Comparison of ENCODE assay signal across 14 cellular contexts in the genomic region with DNA sequence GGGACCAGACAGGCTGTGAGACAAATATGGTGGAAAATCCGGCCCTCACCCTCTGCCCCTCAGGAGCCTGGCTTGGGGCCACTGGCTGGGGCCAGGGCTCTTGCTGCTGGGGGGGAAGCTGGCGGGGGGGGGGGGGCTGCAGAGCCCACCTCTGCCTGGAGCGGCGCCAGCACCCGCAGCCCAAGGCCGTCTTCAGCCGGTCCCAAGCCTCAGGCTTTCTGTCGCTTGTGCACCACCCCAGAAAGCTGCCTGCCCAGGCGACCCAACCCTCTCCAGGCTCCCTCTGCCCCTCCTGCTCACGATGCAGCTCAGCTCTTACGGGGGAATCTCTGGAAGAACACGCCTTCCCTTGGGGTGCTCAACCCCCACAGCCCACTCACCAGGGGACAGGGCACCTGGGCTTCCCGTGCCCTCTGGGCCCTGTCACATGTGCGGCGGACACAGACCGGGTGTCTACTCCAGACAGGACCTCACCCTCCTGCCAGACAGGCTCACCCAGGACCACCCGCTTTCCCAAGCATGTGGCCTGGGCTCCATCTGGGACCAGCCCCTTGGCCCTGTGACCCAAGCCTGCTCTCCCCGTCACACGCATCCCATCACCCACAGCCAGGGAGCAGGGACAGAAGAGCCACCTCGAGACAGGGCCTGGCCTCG. TPM values are rescaled to one million over a fixed set of nuclear protein-coding genes. Genes with fewer than 3 reads are reported as not detected.
DNase-seq lines count a peak whose midpoint lies in the region; ATAC-seq and TF ChIP-seq lines count a peak whose summit lies in the region.
"Had no signal": no experiment of that assay in that cellular context is flagged by ENCODE, and none has a peak within 500 bp of the region (broad histone marks: within the 10 kb centered on the region; RNA-seq: fewer than 3 reads in every experiment).

No MANE protein-coding gene starts in this region.

- CTCF ChIA-PET in SK-N-SH (lab: Yijun Ruan, JAX), result interaction anchor here (0.7 kb wide), 1 partner anchor 123 kb away, joined by 3 read pairs; no protein-coding TSS in a partner anchor

- intact Hi-C loops in sigmoid colon (cut with DNase I), result no loop called here

- H3K4me1 ChIP-seq in SK-N-SH (ENCODE audit: control insufficient read depth in 1 of 2, insufficient read depth in 2 of 2, low read depth in 1 of 2, low read length in 1 of 2) (peaks cover 0 to 28% of the 10 kb centered on the region in 2 experiments; a peak in 1 of 4 replicates), OCI-LY1 (ENCODE audit: insufficient read depth, low read length, severe bottlenecking) (peaks cover 19% of the 10 kb centered on the region), sigmoid colon (peaks cover 0 to 15% (median 8%) of the 10 kb centered on the region in 4 donors)
- H3K4me1 ChIP-seq: Caco-2, testis had no signal

- peak overlapping the region; percentile 59 to 82 for H3K4me3 Mint-ChIP-seq in effector memory CD8-positive, alpha-beta T cell

- no peak overlapping the region for H3K4me3 ChIP-seq in SK-N-SH (ENCODE audit: low read depth in 2 of 2, low read length in 1 of 2)
- H3K4me3 ChIP-seq in OCI-LY1 (ENCODE audit: low read depth, low read length, poor library complexity, severe bottlenecking), result peak overlapping the region; percentile 1
- peak overlapping the region in 3 of 4 donors; percentile 20 to 38 (median 30) for H3K4me3 ChIP-seq in sigmoid colon
- H3K4me3 ChIP-seq: SK-N-MC, testis had no signal

- no peak for TF ChIP-seq RAD21 in SK-N-SH (IDR thresholded peaks at IDR 0.05; ENCODE audit: low read length)

- no peaks in the 10 kb centered on the region for H3K9me3 ChIP-seq in SK-N-SH
- H3K9me3 ChIP-seq in OCI-LY1 (ENCODE audit: low read length), result no peaks in the 10 kb centered on the region
- H3K9me3 ChIP-seq in sigmoid colon, result no peaks in the 10 kb centered on the region
- H3K9me3 ChIP-seq: Caco-2, testis had no signal

- no peaks in the 10 kb centered on the region for H3K9me3 Mint-ChIP-seq in effector memory CD8-positive, alpha-beta T cell

- H3K27me3 Mint-ChIP-seq in effector memory CD8-positive, alpha-beta T cell, result no peaks in the 10 kb centered on the region

- H3K9me2 ChIP-seq in SK-N-SH (no peaks in the 10 kb centered on the region), OCI-LY1 (ENCODE audit: low read depth, low read length) (no peaks in the 10 kb centered on the region)

- H4K20me1 ChIP-seq in SK-N-SH (ENCODE audit: insufficient read depth) (no peaks in the 10 kb centered on the region), OCI-LY1 (ENCODE audit: insufficient read depth, low read length) (no peaks in the 10 kb centered on the region)

- H3K36me3 Mint-ChIP-seq in effector memory CD8-positive, alpha-beta T cell (ENCODE audit: insufficient read depth), result no peaks in the 10 kb centered on the region

- H3K27me3 ChIP-seq in SK-N-SH (ENCODE audit: insufficient read depth) (no peaks in the 10 kb centered on the region), OCI-LY1 (ENCODE audit: insufficient read depth, low read length) (no peaks in the 10 kb centered on the region), sigmoid colon (no peaks in the 10 kb centered on the region)
- H3K27me3 ChIP-seq: testis had no signal

- H3K9ac ChIP-seq in SK-N-SH (no peak overlapping the region), OCI-LY1 (ENCODE audit: low read length) (no peak overlapping the region)

- TF ChIP-seq EP300 in SK-N-SH (IDR thresholded peaks at IDR 0.05; ENCODE audit: borderline replicate concordance in 1 of 2, low read depth in 1 of 2, low read length in 1 of 2) (no peak), sigmoid colon (IDR thresholded peaks at IDR 0.05) (no peak)

- H3K79me2 ChIP-seq in SK-N-SH (ENCODE audit: insufficient read depth) (no peaks in the 10 kb centered on the region), OCI-LY1 (ENCODE audit: insufficient read depth, low read length) (no peaks in the 10 kb centered on the region)

- H2AFZ ChIP-seq in SK-N-SH (ENCODE audit: low read depth), result no peak overlapping the region
- H2AFZ ChIP-seq in OCI-LY1 (ENCODE audit: low read length), result no peak overlapping the region

- peak overlapping the region in 1 of 2 experiments; percentile 62; a peak in 1 of 4 replicates for H3K27ac ChIP-seq in SK-N-SH (ENCODE audit: low read depth in 2 of 2, low read length in 1 of 2)
- H3K27ac ChIP-seq in OCI-LY1 (ENCODE audit: low read depth, low read length, poor library complexity, severe bottlenecking), result no peak overlapping the region
- H3K27ac ChIP-seq in sigmoid colon, result peak overlapping the region; percentile 11 to 67 (median 42)
- H3K27ac ChIP-seq: 22Rv1, SK-N-MC had no signal

- H3K4me1 Mint-ChIP-seq in effector memory CD8-positive, alpha-beta T cell (ENCODE audit: low read depth in 2 of 2), result peaks cover 12 to 21% of the 10 kb centered on the region in 2 donors

- WGBS in SK-N-SH (ENCODE audit: low lambda C conversion rate), result 79% methylated on average over 7 of the region's 21 CpGs
- 86 to 90% methylated on average over 21 of the region's 21 CpGs for WGBS in sigmoid colon, 2 donors

- H3F3A ChIP-seq in SK-N-SH (replicated peaks; ENCODE audit: insufficient read depth), result no peaks in the 10 kb centered on the region
- no peaks in the 10 kb centered on the region for H3F3A ChIP-seq in OCI-LY1 (ENCODE audit: insufficient read depth, low read length)

- DNase-seq in SK-N-SH (peak; percentile 50), sigmoid colon (no peak), islet precursor cell (no peak)
- no peak for DNase-seq in effector memory CD8-positive, alpha-beta T cell
- DNase-seq: Caco-2, cortex of kidney, testis had no signal

- H3K36me3 ChIP-seq in SK-N-SH (replicated peaks in 1 of 2; ENCODE audit: control insufficient read depth in 1 of 2, insufficient read depth in 2 of 2, low read length in 1 of 2) (no peaks in the 10 kb centered on the region), OCI-LY1 (ENCODE audit: insufficient read depth, low read length) (no peaks in the 10 kb centered on the region), sigmoid colon (no peaks in the 10 kb centered on the region)

- peak overlapping the region; percentile 85 to 92 for H3K27ac Mint-ChIP-seq in effector memory CD8-positive, alpha-beta T cell

- TF ChIP-seq POLR2A in sigmoid colon (IDR thresholded peaks at IDR 0.05), result no peak

- TF ChIP-seq CTCF in SK-N-SH (IDR thresholded peaks at IDR 0.05) (no peak), OCI-LY1 (IDR thresholded peaks at IDR 0.05; ENCODE audit: low read length) (no peak), sigmoid colon (IDR thresholded peaks at IDR 0.05) (no peak)

- ATAC-seq in SK-N-SH treated with all-trans-retinoic acid at 6 μM for 48 hours (no peak), GM21515 (IDR thresholded peaks at IDR 0.05; ENCODE audit: unreplicated experiment) (no peak), HG03571 (IDR thresholded peaks at IDR 0.05; ENCODE audit: unreplicated experiment) (no peak)
- ATAC-seq in effector memory CD8-positive, alpha-beta T cell (replicated peaks), result no peak
- ATAC-seq: HCT116 had no signal

- POLR2A ChIA-PET in SK-N-SH (lab: Yijun Ruan, JAX), result no interaction called here

- H3K4me2 ChIP-seq in SK-N-SH (no peak overlapping the region), OCI-LY1 (ENCODE audit: low read length) (peak overlapping the region; percentile 8; the same call in 1 of the 2 replicates)

TF ChIP-seq in SK-N-SH, 30 proteins besides CTCF, POLR2A, EP300 and RAD21 (continues in another document):
- TF ChIP-seq JUND (IDR thresholded peaks at IDR 0.05) (no peak), RXRA (IDR thresholded peaks at IDR 0.05; ENCODE audit: borderline replicate concordance, low read depth) (no peak), MXI1 (IDR thresholded peaks at IDR 0.05; ENCODE audit: low read depth, low read length) (no peak), RCOR1 (IDR thresholded peaks at IDR 0.05; ENCODE audit: low read length) (no peak), TEAD4 (IDR thresholded peaks at IDR 0.05; ENCODE audit: borderline replicate concordance, insufficient read depth) (no peak), MEF2A (IDR thresholded peaks at IDR 0.05; ENCODE audit: borderline replicate concordance, low read depth) (no peak), ELF1 (IDR thresholded peaks at IDR 0.05) (no peak), EZH2phosphoT487 (IDR thresholded peaks at IDR 0.05; ENCODE audit: borderline replicate concordance, low read depth) (no peak)
- TF ChIP-seq, protein P1, sequence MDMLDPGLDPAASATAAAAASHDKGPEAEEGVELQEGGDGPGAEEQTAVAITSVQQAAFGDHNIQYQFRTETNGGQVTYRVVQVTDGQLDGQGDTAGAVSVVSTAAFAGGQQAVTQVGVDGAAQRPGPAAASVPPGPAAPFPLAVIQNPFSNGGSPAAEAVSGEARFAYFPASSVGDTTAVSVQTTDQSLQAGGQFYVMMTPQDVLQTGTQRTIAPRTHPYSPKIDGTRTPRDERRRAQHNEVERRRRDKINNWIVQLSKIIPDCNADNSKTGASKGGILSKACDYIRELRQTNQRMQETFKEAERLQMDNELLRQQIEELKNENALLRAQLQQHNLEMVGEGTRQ (IDR thresholded peaks at IDR 0.05; ENCODE audit: borderline replicate concordance, low read depth, low read length), result no peak

TF ChIP-seq in SK-N-SH treated with all-trans-retinoic acid at 6 μM for 48 hours, 23 proteins besides CTCF, POLR2A, EP300 and RAD21:
- TF ChIP-seq, protein P2, sequence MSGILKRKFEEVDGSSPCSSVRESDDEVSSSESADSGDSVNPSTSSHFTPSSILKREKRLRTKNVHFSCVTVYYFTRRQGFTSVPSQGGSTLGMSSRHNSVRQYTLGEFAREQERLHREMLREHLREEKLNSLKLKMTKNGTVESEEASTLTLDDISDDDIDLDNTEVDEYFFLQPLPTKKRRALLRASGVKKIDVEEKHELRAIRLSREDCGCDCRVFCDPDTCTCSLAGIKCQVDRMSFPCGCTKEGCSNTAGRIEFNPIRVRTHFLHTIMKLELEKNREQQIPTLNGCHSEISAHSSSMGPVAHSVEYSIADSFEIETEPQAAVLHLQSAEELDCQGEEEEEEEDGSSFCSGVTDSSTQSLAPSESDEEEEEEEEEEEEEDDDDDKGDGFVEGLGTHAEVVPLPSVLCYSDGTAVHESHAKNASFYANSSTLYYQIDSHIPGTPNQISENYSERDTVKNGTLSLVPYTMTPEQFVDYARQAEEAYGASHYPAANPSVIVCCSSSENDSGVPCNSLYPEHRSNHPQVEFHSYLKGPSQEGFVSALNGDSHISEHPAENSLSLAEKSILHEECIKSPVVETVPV (CRISPR knock-in tag; IDR thresholded peaks at IDR 0.05), result no peak
- no peak for TF ChIP-seq ARNTL (CRISPR knock-in tag; IDR thresholded peaks at IDR 0.05; ENCODE audit: borderline replicate concordance, low read depth)

RNA-seq across cellular contexts. Expression of a gene that starts 43.9 kb away (rescaled TPM):
- polyA plus RNA-seq in SK-N-SH (2012; rRNA removed), result 19.4 and 21.8 TPM in 2 replicates
- polyA plus RNA-seq in SK-N-SH (2012; cell fraction: cytosol; rRNA removed), result 9.0 and 15.8 TPM in 2 replicates
- polyA plus RNA-seq in SK-N-SH (2012; cell fraction: nucleus; rRNA removed), result 57.0 and 69.4 TPM in 2 replicates
- 1 to 10 TPM in 1 of 4 donors, under 1 TPM in 3; 0.36 to 1.9 (median 0.69) TPM for total RNA-seq in sigmoid colon
- polyA plus RNA-seq in sigmoid colon, result under 1 TPM in 2 of 3 donors, not detected in 1; under 0.01 to 0.71 TPM
- total RNA-seq: Caco-2 had no signal

Comparison
In these comparisons a context has a peak if more than half of its experiments do, and no peak if none do; other contexts are left out.
1. H3K4me3 ChIP-seq: peak in OCI-LY1 (single experiment) and sigmoid colon (3 of 4); none in SK-N-SH (0 of 2).
2. RNA of a gene that starts 43.9 kb away (polyA plus RNA-seq): 9.0 to 69.4 TPM in SK-N-SH; under 0.01 to 0.71 TPM in sigmoid colon; every median in the first group is over 4 times any median in the second.